8 cellular contexts compared by ENCODE assay signal in the genomic region with DNA sequence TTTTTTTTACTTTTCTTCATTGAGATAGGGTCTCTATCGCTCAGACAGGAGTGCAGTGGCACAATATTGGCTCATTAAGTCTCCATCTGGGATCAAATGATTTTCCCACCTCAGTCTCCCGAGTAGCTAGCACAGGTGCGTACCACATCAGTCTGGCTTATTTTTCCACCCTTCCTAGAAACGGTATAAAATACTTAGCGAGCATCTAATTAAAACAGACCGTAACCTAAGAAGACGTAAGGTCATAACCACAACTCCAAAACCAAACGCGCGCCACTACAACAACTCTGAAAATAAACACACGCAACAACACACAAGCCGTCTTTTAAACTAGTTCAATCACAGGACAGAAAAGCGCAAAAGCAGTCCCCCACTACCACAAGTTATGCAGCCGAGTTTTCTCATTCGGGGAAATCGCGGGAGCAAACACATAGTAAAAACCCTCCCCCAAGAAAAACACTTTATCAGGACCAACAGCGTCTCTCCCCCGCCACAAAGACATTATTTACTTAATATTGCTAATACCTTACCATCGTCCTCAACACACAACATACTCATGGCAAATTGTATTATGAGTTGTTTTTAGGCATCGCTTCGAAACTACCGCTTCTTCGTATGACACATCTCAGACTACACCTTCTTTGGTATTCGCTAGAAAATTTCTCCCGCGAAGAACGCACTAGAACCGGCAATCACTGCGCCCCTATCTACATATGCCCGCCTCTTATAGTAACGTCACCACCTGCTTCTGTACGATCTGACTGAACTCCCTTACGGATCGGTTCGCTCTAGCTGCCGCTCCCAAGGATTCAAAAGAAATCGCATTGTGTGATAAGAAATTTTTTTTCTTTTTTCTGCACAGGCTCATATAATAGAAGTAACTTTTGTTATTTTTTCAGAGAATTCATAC. TPM values are rescaled to one million over a fixed set of nuclear protein-coding genes. Genes with fewer than 3 reads are reported as not detected.
DNase-seq lines count a peak whose midpoint lies in the region; ATAC-seq and TF ChIP-seq lines count a peak whose summit lies in the region.

No MANE protein-coding gene starts in this region.

- peak overlapping the region; percentile 80 for H3K4me3 Mint-ChIP-seq in stimulated activated naive CD8-positive, alpha-beta T cell treated with anti-CD3 and anti-CD28 coated beads, Interleukin-15, Interleukin-2, amounts not matched to agents 100 ng/mL and 50 ng/mL, for 24 hours

- H3K79me2 ChIP-seq in neural cell (replicated peaks; ENCODE audit: insufficient read depth, low read length), result no peaks in the 10 kb centered on the region

- H3K4me2 ChIP-seq in neural cell (ENCODE audit: low read length), result peak overlapping the region; percentile 77

- H4K20me1 ChIP-seq in neural cell (ENCODE audit: insufficient read depth), result no peaks in the 10 kb centered on the region

- ATAC-seq in GM21786 (IDR thresholded peaks at IDR 0.05; ENCODE audit: unreplicated experiment), result peak; percentile 58

- no peaks in the 10 kb centered on the region for H3K9me3 ChIP-seq in neural cell (ENCODE audit: low read length)

- H2AFZ ChIP-seq in neural cell (ENCODE audit: low read depth, low read length), result peak overlapping the region; percentile 29

- H3K4me1 Mint-ChIP-seq in stimulated activated naive CD8-positive, alpha-beta T cell treated with anti-CD3 and anti-CD28 coated beads, Interleukin-15, Interleukin-2, amounts not matched to agents 100 ng/mL and 50 ng/mL, for 24 hours (ENCODE audit: low read depth), result peaks cover 16% of the 10 kb centered on the region

- H3K9me2 ChIP-seq in neural cell (ENCODE audit: insufficient read depth, low read length), result no peaks in the 10 kb centered on the region

- H3K36me3 Mint-ChIP-seq in stimulated activated naive CD8-positive, alpha-beta T cell treated with anti-CD3 and anti-CD28 coated beads, Interleukin-15, Interleukin-2, amounts not matched to agents 100 ng/mL and 50 ng/mL, for 24 hours (ENCODE audit: low read depth), result peaks cover 6% of the 10 kb centered on the region

- peak overlapping the region; percentile 78 for H3K9ac ChIP-seq in neural cell (ENCODE audit: low read length)

- CTCF ChIA-PET in RWPE1 (lab: Yijun Ruan, JAX), result interaction anchor here (0.7 to 1.3 kb wide), 3 partner anchors 71 to 341 kb away, joined by 3 read pairs; no protein-coding TSS in a partner anchor

- no peaks in the 10 kb centered on the region for H3K27me3 ChIP-seq in neural cell (ENCODE audit: insufficient read depth, low read depth, low read length)

- H3F3A ChIP-seq in neural cell (ENCODE audit: insufficient read depth, low read length, poor library complexity, severe bottlenecking), result no peaks in the 10 kb centered on the region

- H3K4me3 ChIP-seq in foreskin fibroblast (ENCODE audit: low read depth in 1 of 2, low read length in 2 of 2), result peak overlapping the region; percentile 24 to 56
- peak overlapping the region; percentile 57 for H3K4me3 ChIP-seq in neural cell (ENCODE audit: low read length)

- no peaks in the 10 kb centered on the region for H3K9me3 Mint-ChIP-seq in stimulated activated naive CD8-positive, alpha-beta T cell treated with anti-CD3 and anti-CD28 coated beads, Interleukin-15, Interleukin-2, amounts not matched to agents 100 ng/mL and 50 ng/mL, for 24 hours

- no peak for TF ChIP-seq CTCF in RWPE1 (conservative IDR thresholded peaks at IDR 0.05; ENCODE audit: low read depth)
- no peak for TF ChIP-seq CTCF in foreskin fibroblast (IDR thresholded peaks at IDR 0.05; ENCODE audit: low read depth, low read length)
- TF ChIP-seq CTCF in neural cell (IDR thresholded peaks at IDR 0.05; ENCODE audit: poor library complexity, severe bottlenecking), result no peak

- H3K27me3 Mint-ChIP-seq in stimulated activated naive CD8-positive, alpha-beta T cell treated with anti-CD3 and anti-CD28 coated beads, Interleukin-15, Interleukin-2, amounts not matched to agents 100 ng/mL and 50 ng/mL, for 24 hours, result peaks cover 6% of the 10 kb centered on the region

- peak; percentile 85 for TF ChIP-seq EP300 in neural cell (conservative IDR thresholded peaks at IDR 0.05; ENCODE audit: poor library complexity, severe bottlenecking)

- H3K36me3 ChIP-seq in neural cell (ENCODE audit: insufficient read depth, low read length), result no peaks in the 10 kb centered on the region

- H3K27ac ChIP-seq in RWPE1, result no peak overlapping the region; the same call in 1 of the 2 replicates
- H3K27ac ChIP-seq in neural cell (ENCODE audit: low read length), result peak overlapping the region; percentile 87

- POLR2A ChIA-PET in RWPE1 (lab: Yijun Ruan, JAX; ENCODE audit: low non-redundant PET), result interaction anchor here (0.7 to 1.0 kb wide), 2 partner anchors 31 to 34 kb away, joined by 3 to 5 read pairs; a partner anchor contains a TSS

- peak overlapping the region; percentile 100 for H3K27ac Mint-ChIP-seq in stimulated activated naive CD8-positive, alpha-beta T cell treated with anti-CD3 and anti-CD28 coated beads, Interleukin-15, Interleukin-2, amounts not matched to agents 100 ng/mL and 50 ng/mL, for 24 hours

- peak; percentile 15 for TF ChIP-seq RAD21 in neural cell (conservative IDR thresholded peaks at IDR 0.05)

- DNase-seq in DMS79 (lab: John Stamatoyannopoulos, UW) (peak; percentile 86), LoVo (ENCODE audit: low spot score) (peak; percentile 90), RWPE1 (ENCODE audit: low spot score) (peak; percentile 85), foreskin fibroblast (peak; percentile 95 to 96)
- DNase-seq in activated effector memory CD4-positive, alpha-beta T cell treated with anti-CD3 and anti-CD28 coated beads, Interleukin-2, amount 50 U/mL, for 16 hours, result peak; percentile 88

TF ChIP-seq in neural cell, 6 proteins besides CTCF, POLR2A, EP300 and RAD21:
- TF ChIP-seq TAF1 (IDR thresholded peaks at IDR 0.05; ENCODE audit: low read depth), result peak; percentile 70
- peak; percentile 99 for TF ChIP-seq POLR2AphosphoS5 (IDR thresholded peaks at IDR 0.05)
- TF ChIP-seq SMC3 (conservative IDR thresholded peaks at IDR 0.05; ENCODE audit: poor library complexity), result no peak
- no peak for TF ChIP-seq EZH2 (IDR thresholded peaks at IDR 0.05; ENCODE audit: borderline replicate concordance, insufficient read depth, low read length, poor library complexity, severe bottlenecking)
- TF ChIP-seq, protein P1, sequence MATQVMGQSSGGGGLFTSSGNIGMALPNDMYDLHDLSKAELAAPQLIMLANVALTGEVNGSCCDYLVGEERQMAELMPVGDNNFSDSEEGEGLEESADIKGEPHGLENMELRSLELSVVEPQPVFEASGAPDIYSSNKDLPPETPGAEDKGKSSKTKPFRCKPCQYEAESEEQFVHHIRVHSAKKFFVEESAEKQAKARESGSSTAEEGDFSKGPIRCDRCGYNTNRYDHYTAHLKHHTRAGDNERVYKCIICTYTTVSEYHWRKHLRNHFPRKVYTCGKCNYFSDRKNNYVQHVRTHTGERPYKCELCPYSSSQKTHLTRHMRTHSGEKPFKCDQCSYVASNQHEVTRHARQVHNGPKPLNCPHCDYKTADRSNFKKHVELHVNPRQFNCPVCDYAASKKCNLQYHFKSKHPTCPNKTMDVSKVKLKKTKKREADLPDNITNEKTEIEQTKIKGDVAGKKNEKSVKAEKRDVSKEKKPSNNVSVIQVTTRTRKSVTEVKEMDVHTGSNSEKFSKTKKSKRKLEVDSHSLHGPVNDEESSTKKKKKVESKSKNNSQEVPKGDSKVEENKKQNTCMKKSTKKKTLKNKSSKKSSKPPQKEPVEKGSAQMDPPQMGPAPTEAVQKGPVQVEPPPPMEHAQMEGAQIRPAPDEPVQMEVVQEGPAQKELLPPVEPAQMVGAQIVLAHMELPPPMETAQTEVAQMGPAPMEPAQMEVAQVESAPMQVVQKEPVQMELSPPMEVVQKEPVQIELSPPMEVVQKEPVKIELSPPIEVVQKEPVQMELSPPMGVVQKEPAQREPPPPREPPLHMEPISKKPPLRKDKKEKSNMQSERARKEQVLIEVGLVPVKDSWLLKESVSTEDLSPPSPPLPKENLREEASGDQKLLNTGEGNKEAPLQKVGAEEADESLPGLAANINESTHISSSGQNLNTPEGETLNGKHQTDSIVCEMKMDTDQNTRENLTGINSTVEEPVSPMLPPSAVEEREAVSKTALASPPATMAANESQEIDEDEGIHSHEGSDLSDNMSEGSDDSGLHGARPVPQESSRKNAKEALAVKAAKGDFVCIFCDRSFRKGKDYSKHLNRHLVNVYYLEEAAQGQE (IDR thresholded peaks at IDR 0.05; ENCODE audit: borderline replicate concordance), result peak; percentile 58
- TF ChIP-seq MXI1 (conservative IDR thresholded peaks at IDR 0.05; ENCODE audit: poor library complexity, severe bottlenecking), result peak; percentile 73

RNA-seq across cellular contexts. Expression of a gene that starts 32.8 kb away (rescaled TPM):
- 0.90 and 1.4 TPM in 2 replicates for polyA plus RNA-seq in neural cell
- 0.69 and 0.97 TPM in 2 replicates for polyA minus RNA-seq in neural cell

RNA-seq across cellular contexts. Expression of a gene that starts 33.3 kb away (rescaled TPM):
- 17.8 and 25.1 TPM in 2 replicates for polyA plus RNA-seq in neural cell
- polyA minus RNA-seq in neural cell, result 14.2 and 15.6 TPM in 2 replicates
